29 cellular contexts compared by ENCODE assay signal in the genomic region with DNA sequence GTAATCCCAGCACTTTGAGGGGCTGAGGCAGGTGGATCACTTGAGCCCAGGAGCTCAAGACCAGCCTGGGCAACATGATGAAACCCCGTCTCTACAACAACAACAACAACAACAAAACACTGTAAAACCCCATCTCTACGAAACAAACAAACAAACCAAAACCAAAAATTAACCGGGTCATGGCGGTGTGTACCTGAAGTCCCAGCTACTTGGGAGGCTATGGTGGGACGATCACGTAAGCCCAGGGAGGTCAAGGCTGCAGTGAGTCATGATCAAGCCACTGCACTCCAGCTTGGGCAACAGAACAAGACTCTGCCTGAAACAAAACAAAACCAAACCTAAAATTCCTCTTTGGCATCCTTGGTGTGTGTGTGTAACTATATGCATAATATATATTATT.
"Had no signal": no experiment of that assay in that cellular context is flagged by ENCODE, and none has a peak within 500 bp of the region (broad histone marks: within the 10 kb centered on the region; RNA-seq: fewer than 3 reads in every experiment).

No MANE protein-coding gene starts in this region.

- FAIRE-seq: colon, endometrium, keratinocyte, pancreas, TTC549 had no signal

- DNase-seq: activated CD4-positive, alpha-beta T cell treated with anti-CD3 and anti-CD28 coated beads for 4 hours; activated CD8-positive, alpha-beta memory T cell treated with anti-CD3 and anti-CD28 coated beads, Interleukin-2, amount 50 U/mL, for 4 hours; activated gamma-delta T cell; activated naive CD4-positive, alpha-beta T cell treated with anti-CD3 and anti-CD28 coated beads, Interleukin-2, amount 10 ng/mL, durations not matched to agents 7 days and 5 days; activated naive CD8-positive, alpha-beta T cell treated with anti-CD3 and anti-CD28 coated beads, Interleukin-2, amount 10 ng/mL, durations not matched to agents 7 days and 5 days; activated T-cell treated with anti-CD3 and anti-CD28 coated beads, Interleukin-2, amount 50 U/mL, for 1 hour; amygdala; effector CD4-positive, alpha-beta T cell; esophagus squamous epithelium; gastrocnemius medialis; left colon; mammary epithelial cell; naive B cell; nephron progenitor cell; pancreas; right cardiac atrium; spleen; stimulated activated naive CD4-positive, alpha-beta T cell; T-helper 9 cell; tibial artery had no signal

- H3K4me1 ChIP-seq: breast epithelium, esophagus squamous epithelium, gastrocnemius medialis, pancreas, tibial artery had no signal

- H3K27ac ChIP-seq: breast epithelium, epithelial cell of prostate, esophagus squamous epithelium, gastrocnemius medialis, hepatocyte, pancreas, spleen, suprapubic skin, tibial artery, VCaP had no signal

- H3K36me3 ChIP-seq: breast epithelium, esophagus squamous epithelium, gastrocnemius medialis, pancreas, spleen, suprapubic skin, tibial artery had no signal

- H3K27me3 ChIP-seq: breast epithelium, gastrocnemius medialis, hepatocyte, pancreas, spleen, suprapubic skin, tibial artery had no signal

- ATAC-seq: gastrocnemius medialis had no signal

- H3K4me2 ChIP-seq: hepatocyte had no signal

- H3K9me3 ChIP-seq: breast epithelium, esophagus squamous epithelium, gastrocnemius medialis, pancreas, spleen, suprapubic skin, tibial artery had no signal

- H3K4me3 ChIP-seq: breast epithelium, esophagus squamous epithelium, gastrocnemius medialis, hepatocyte, pancreas, spleen, suprapubic skin, tibial artery had no signal

- H2AFZ ChIP-seq: hepatocyte had no signal

- H3K79me2 ChIP-seq: hepatocyte had no signal
